In the genomic region with DNA sequence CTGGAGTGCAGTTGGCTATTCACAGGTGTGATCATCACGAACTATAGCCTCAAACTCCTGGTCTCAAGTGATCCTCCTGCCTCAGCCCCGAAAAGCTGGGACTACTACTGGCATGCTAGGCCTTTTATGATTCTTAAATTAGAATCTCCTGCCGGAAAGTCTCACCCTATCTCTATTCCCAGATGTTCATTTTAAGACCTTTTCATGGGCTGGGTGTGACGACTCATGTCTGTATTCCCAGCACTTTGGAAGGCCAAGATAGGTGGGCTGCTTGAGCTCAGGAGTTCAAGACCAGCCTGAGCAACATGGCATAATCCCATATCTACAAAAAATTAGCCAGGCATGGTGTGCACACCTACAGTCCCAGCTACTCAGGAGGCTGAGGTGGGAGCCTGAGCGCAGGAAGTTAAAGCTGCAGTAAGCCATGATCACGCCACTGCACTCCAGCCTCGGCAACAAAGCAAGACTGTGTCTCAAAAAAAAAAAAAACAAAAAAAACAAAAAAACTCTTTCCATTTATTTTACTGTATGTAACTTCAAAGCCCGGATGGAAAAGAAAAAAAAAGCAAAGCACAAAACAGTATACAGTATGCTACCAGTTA, we compare ENCODE assay signal across 24 cellular contexts. TPM values are rescaled to one million over a fixed set of nuclear protein-coding genes. Genes with fewer than 3 reads are reported as not detected.
DNase-seq lines count a peak whose midpoint lies in the region; ATAC-seq and TF ChIP-seq lines count a peak whose summit lies in the region.
"Had no signal": no experiment of that assay in that cellular context is flagged by ENCODE, and none has a peak within 500 bp of the region (broad histone marks: within the 10 kb centered on the region; RNA-seq: fewer than 3 reads in every experiment).

No MANE protein-coding gene starts in this region.

- no peaks in the 10 kb centered on the region for H3K9me3 Mint-ChIP-seq in T-helper 2 cell treated with Interferon-gamma antibody and Interleukin-4, amounts not matched to agents 5 μg/mL and 100 μg/mL, for 36 hours
- no peaks in the 10 kb centered on the region for H3K9me3 Mint-ChIP-seq in CD8-positive, alpha-beta memory T cell
- peaks cover 5% of the 10 kb centered on the region for H3K9me3 Mint-ChIP-seq in endodermal cell
- H3K9me3 Mint-ChIP-seq in nephron: no peaks in the 10 kb centered on the region
- H3K9me3 Mint-ChIP-seq: central memory CD8-positive, alpha-beta T cell had no signal

- no peak overlapping the region for H3K9ac ChIP-seq in endodermal cell (ENCODE audit: extremely low read depth, low read length, poor library complexity, severe bottlenecking)

- peak overlapping the region; percentile 41 for H3K27ac Mint-ChIP-seq in T-helper 2 cell treated with Interferon-gamma antibody and Interleukin-4, amounts not matched to agents 5 μg/mL and 100 μg/mL, for 36 hours
- peak overlapping the region in 5 of 8 donors; percentile 13 to 36 (median 15) for H3K27ac Mint-ChIP-seq in CD8-positive, alpha-beta memory T cell
- H3K27ac Mint-ChIP-seq in endodermal cell: peak overlapping the region; percentile 42
- peak overlapping the region; percentile 22 to 79 (median 39) for H3K27ac Mint-ChIP-seq in nephron

- POLR2A ChIA-PET in CD8-positive, alpha-beta memory T cell (lab: Charles Lee): no interaction called here

- CTCF ChIA-PET in CD8-positive, alpha-beta memory T cell (lab: Charles Lee): no interaction called here

- DNase-seq in T-helper 2 cell treated with Interferon-gamma antibody and Interleukin-4, amounts not matched to agents 5 μg/mL and 100 μg/mL, for 36 hours (ENCODE audit: low spot score): no peak
- DNase-seq in T-helper 2 cell: no peak
- no peak for DNase-seq in CD8-positive, alpha-beta memory T cell
- no peak for DNase-seq in endodermal cell
- no peak for DNase-seq in dermis blood vessel endothelial cell
- DNase-seq in activated effector memory CD4-positive, alpha-beta T cell treated with Interleukin-2 at 50 U/mL for 16 hours: no peak
- DNase-seq: activated CD4-positive, alpha-beta T cell treated with anti-CD3 and anti-CD28 coated beads for 48 hours; activated gamma-delta T cell treated with Interleukin-2 at 50 U/mL for 16 hours; C1 segment of cervical spinal cord; IMR-90; NCI-H146; NCI-H226; NCI-H526 treated with DMSO at 0.1 percent for 48 hours; nucleus accumbens; PC-9; Right ventricle myocardium superior; stimulated activated naive CD4-positive, alpha-beta T cell; T-helper 9 cell; upper lobe of right lung had no signal

- ATAC-seq in HG03342 (IDR thresholded peaks at IDR 0.05; ENCODE audit: unreplicated experiment): no peak
- ATAC-seq: upper lobe of right lung had no signal

- no peak overlapping the region for H3K27ac ChIP-seq in CD8-positive, alpha-beta memory T cell (ENCODE audit: low read depth, low read length)
- H3K27ac ChIP-seq in endodermal cell (ENCODE audit: low read depth, low read length): no peak overlapping the region
- H3K27ac ChIP-seq: PC-9, skin epidermis, upper lobe of right lung, VCaP had no signal

- H3K9me3 ChIP-seq in CD8-positive, alpha-beta memory T cell (ENCODE audit: low read length): no peaks in the 10 kb centered on the region
- H3K9me3 ChIP-seq in endodermal cell (ENCODE audit: control insufficient read depth, low read length): no peaks in the 10 kb centered on the region
- H3K9me3 ChIP-seq: upper lobe of right lung had no signal

- peaks cover 15% of the 10 kb centered on the region for H3K36me3 ChIP-seq in CD8-positive, alpha-beta memory T cell (ENCODE audit: insufficient read depth, low read length)
- H3K36me3 ChIP-seq in endodermal cell (ENCODE audit: control insufficient read depth, insufficient read depth, low read length): peaks cover 37% of the 10 kb centered on the region

- H3K4me3 ChIP-seq in CD8-positive, alpha-beta memory T cell (ENCODE audit: low read length): no peak overlapping the region
- H3K4me3 ChIP-seq in endodermal cell (ENCODE audit: low read length): no peak overlapping the region
- H3K4me3 ChIP-seq: PC-9, skin epidermis, upper lobe of right lung had no signal

- H3K4me1 Mint-ChIP-seq in T-helper 2 cell treated with Interferon-gamma antibody and Interleukin-4, amounts not matched to agents 5 μg/mL and 100 μg/mL, for 36 hours (ENCODE audit: low read depth): peaks cover 35% of the 10 kb centered on the region
- peaks cover 63 to 84% (median 81%) of the 10 kb centered on the region in 3 donors for H3K4me1 Mint-ChIP-seq in CD8-positive, alpha-beta memory T cell
- H3K4me1 Mint-ChIP-seq in endodermal cell (peaks cover 19% of the 10 kb centered on the region), nephron (peaks cover 6% of the 10 kb centered on the region)

- peaks cover 47% of the 10 kb centered on the region for H3K36me3 Mint-ChIP-seq in T-helper 2 cell treated with Interferon-gamma antibody and Interleukin-4, amounts not matched to agents 5 μg/mL and 100 μg/mL, for 36 hours (ENCODE audit: low read depth)
- peaks cover 3 to 53% (median 4%) of the 10 kb centered on the region in 3 donors for H3K36me3 Mint-ChIP-seq in CD8-positive, alpha-beta memory T cell
- H3K36me3 Mint-ChIP-seq in endodermal cell (ENCODE audit: low read depth) (peaks cover 42% of the 10 kb centered on the region), nephron (ENCODE audit: low read depth) (peaks cover 41% of the 10 kb centered on the region)

- H3K27me3 Mint-ChIP-seq in T-helper 2 cell treated with Interferon-gamma antibody and Interleukin-4, amounts not matched to agents 5 μg/mL and 100 μg/mL, for 36 hours (ENCODE audit: low read depth): no peaks in the 10 kb centered on the region
- no peaks in the 10 kb centered on the region for H3K27me3 Mint-ChIP-seq in CD8-positive, alpha-beta memory T cell
- H3K27me3 Mint-ChIP-seq in endodermal cell (ENCODE audit: insufficient read depth) (no peaks in the 10 kb centered on the region), nephron (ENCODE audit: low read depth) (no peaks in the 10 kb centered on the region)
- H3K27me3 Mint-ChIP-seq: central memory CD8-positive, alpha-beta T cell had no signal

- no peak for TF ChIP-seq CTCF in endodermal cell (conservative IDR thresholded peaks at IDR 0.05)
- no peak for TF ChIP-seq CTCF in nephron (IDR thresholded peaks at IDR 0.05; ENCODE audit: unreplicated experiment in 3 of 3)

- no peak overlapping the region for H3K4me3 Mint-ChIP-seq in T-helper 2 cell treated with Interferon-gamma antibody and Interleukin-4, amounts not matched to agents 5 μg/mL and 100 μg/mL, for 36 hours
- no peak overlapping the region for H3K4me3 Mint-ChIP-seq in CD8-positive, alpha-beta memory T cell
- no peak overlapping the region for H3K4me3 Mint-ChIP-seq in endodermal cell
- no peak overlapping the region for H3K4me3 Mint-ChIP-seq in nephron
- H3K4me3 Mint-ChIP-seq: central memory CD8-positive, alpha-beta T cell had no signal

- WGBS in endodermal cell (ENCODE audit: insufficient coverage in 1 of 2, insufficient read length in 1 of 2), 2 experiments: 81 to 90% methylated on average over 3 to 8 of the region's 8 CpGs

- H3K4me1 ChIP-seq in CD8-positive, alpha-beta memory T cell (ENCODE audit: insufficient read depth, low read length): peaks cover 58% of the 10 kb centered on the region
- no peaks in the 10 kb centered on the region for H3K4me1 ChIP-seq in endodermal cell (ENCODE audit: control insufficient read depth, insufficient read depth, low read length)

- H3K27me3 ChIP-seq in CD8-positive, alpha-beta memory T cell (ENCODE audit: insufficient read depth, low read length, poor library complexity, severe bottlenecking): no peaks in the 10 kb centered on the region
- no peaks in the 10 kb centered on the region for H3K27me3 ChIP-seq in endodermal cell (ENCODE audit: control insufficient read depth, insufficient read depth, low read length, poor library complexity, severe bottlenecking)
- H3K27me3 ChIP-seq: upper lobe of right lung had no signal

RNA-seq across cellular contexts. Expression of gene PPP4R3B, which starts 8.1 kb away (rescaled TPM):
- 10 to 100 TPM; 83.0 to 94.0 TPM for total RNA-seq in CD8-positive, alpha-beta memory T cell
- 87.4 TPM for polyA plus RNA-seq in CD8-positive, alpha-beta memory T cell
- total RNA-seq in endodermal cell: 10 to 100 TPM; 50.8 to 52.0 TPM
- polyA plus RNA-seq in endodermal cell (2013, experiment 1 of 2): 47.1 TPM
- polyA plus RNA-seq in endodermal cell (2013, experiment 2 of 2): 48.9 TPM
- total RNA-seq in dermis blood vessel endothelial cell: 52.2 and 62.6 TPM in 2 replicates
